In the genomic region with DNA sequence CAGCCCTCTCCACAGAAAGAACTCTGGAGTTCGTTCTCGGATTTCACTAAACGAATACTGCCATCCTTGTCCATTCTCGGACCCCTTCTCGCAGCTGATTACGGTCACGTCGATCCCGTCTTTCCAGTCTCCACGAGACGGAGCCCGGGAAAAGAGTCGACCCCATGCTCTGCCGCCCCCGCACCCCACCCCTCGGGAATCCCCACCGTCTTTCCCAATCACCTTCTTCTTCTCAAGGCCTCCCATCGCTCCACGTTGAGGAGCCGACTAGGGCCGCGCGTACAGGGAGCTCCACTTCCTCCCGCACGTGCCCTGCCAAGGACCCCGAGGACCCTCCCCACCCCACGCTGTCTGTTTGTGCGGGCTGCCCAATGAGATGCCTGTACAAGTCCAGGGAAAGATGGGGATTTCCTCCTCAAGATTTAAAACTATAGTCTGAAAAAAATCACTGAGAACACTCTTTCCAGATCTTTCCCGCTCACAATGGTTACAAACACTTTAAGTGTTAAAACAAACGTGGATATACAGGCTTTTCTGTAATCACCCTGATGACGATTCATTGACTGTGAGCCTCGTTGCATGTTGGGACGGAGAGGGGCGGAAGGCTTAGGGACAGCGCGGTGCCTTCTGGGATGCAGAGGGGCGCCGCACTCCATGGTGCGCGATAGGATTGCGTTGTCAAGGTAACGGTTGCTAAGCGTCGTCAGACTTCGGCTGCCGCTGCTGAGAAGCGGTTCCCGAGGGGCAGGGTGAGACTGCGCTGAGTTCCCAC, we compare ENCODE assay signal across 1 cellular context.
TF ChIP-seq lines count a peak whose summit lies in the region.

A gene (minus strand): TSS at position 323 of the 772 bp plus-strand sequence. CDS start 77 bp downstream, at position 246.

TF ChIP-seq in HepG2, 621 proteins besides CTCF, POLR2A, EP300 and RAD21 (continued from another document and continues in another):
- TF ChIP-seq, protein P1, sequence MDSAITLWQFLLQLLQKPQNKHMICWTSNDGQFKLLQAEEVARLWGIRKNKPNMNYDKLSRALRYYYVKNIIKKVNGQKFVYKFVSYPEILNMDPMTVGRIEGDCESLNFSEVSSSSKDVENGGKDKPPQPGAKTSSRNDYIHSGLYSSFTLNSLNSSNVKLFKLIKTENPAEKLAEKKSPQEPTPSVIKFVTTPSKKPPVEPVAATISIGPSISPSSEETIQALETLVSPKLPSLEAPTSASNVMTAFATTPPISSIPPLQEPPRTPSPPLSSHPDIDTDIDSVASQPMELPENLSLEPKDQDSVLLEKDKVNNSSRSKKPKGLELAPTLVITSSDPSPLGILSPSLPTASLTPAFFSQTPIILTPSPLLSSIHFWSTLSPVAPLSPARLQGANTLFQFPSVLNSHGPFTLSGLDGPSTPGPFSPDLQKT (CRISPR knock-in tag; IDR thresholded peaks at IDR 0.05; ENCODE audit: borderline replicate concordance) = no peak
- no peak for TF ChIP-seq FOXP1 (IDR thresholded peaks at IDR 0.05)
- no peak for TF ChIP-seq FOXP1 (CRISPR knock-in tag; IDR thresholded peaks at IDR 0.05)
- TF ChIP-seq, protein P2, sequence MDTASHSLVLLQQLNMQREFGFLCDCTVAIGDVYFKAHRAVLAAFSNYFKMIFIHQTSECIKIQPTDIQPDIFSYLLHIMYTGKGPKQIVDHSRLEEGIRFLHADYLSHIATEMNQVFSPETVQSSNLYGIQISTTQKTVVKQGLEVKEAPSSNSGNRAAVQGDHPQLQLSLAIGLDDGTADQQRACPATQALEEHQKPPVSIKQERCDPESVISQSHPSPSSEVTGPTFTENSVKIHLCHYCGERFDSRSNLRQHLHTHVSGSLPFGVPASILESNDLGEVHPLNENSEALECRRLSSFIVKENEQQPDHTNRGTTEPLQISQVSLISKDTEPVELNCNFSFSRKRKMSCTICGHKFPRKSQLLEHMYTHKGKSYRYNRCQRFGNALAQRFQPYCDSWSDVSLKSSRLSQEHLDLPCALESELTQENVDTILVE (CRISPR knock-in tag; IDR thresholded peaks at IDR 0.05) = no peak
- peak; percentile 100 for TF ChIP-seq RBM22 (optimal IDR thresholded peaks at IDR 0.05; ENCODE audit: low read length)
- TF ChIP-seq MZF1 (CRISPR knock-in tag; IDR thresholded peaks at IDR 0.05; ENCODE audit: borderline replicate concordance) = no peak
- TF ChIP-seq, protein P3, sequence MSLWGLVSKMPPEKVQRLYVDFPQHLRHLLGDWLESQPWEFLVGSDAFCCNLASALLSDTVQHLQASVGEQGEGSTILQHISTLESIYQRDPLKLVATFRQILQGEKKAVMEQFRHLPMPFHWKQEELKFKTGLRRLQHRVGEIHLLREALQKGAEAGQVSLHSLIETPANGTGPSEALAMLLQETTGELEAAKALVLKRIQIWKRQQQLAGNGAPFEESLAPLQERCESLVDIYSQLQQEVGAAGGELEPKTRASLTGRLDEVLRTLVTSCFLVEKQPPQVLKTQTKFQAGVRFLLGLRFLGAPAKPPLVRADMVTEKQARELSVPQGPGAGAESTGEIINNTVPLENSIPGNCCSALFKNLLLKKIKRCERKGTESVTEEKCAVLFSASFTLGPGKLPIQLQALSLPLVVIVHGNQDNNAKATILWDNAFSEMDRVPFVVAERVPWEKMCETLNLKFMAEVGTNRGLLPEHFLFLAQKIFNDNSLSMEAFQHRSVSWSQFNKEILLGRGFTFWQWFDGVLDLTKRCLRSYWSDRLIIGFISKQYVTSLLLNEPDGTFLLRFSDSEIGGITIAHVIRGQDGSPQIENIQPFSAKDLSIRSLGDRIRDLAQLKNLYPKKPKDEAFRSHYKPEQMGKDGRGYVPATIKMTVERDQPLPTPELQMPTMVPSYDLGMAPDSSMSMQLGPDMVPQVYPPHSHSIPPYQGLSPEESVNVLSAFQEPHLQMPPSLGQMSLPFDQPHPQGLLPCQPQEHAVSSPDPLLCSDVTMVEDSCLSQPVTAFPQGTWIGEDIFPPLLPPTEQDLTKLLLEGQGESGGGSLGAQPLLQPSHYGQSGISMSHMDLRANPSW (CRISPR knock-in tag; IDR thresholded peaks at IDR 0.05; ENCODE audit: borderline replicate concordance) = 0 out of 2 replicates have a peak, but pooled peaks have one; percentile 65
- TF ChIP-seq, protein P4, sequence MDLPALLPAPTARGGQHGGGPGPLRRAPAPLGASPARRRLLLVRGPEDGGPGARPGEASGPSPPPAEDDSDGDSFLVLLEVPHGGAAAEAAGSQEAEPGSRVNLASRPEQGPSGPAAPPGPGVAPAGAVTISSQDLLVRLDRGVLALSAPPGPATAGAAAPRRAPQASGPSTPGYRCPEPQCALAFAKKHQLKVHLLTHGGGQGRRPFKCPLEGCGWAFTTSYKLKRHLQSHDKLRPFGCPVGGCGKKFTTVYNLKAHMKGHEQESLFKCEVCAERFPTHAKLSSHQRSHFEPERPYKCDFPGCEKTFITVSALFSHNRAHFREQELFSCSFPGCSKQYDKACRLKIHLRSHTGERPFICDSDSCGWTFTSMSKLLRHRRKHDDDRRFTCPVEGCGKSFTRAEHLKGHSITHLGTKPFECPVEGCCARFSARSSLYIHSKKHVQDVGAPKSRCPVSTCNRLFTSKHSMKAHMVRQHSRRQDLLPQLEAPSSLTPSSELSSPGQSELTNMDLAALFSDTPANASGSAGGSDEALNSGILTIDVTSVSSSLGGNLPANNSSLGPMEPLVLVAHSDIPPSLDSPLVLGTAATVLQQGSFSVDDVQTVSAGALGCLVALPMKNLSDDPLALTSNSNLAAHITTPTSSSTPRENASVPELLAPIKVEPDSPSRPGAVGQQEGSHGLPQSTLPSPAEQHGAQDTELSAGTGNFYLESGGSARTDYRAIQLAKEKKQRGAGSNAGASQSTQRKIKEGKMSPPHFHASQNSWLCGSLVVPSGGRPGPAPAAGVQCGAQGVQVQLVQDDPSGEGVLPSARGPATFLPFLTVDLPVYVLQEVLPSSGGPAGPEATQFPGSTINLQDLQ (CRISPR knock-in tag; IDR thresholded peaks at IDR 0.05) = no peak
- TF ChIP-seq, protein P5, sequence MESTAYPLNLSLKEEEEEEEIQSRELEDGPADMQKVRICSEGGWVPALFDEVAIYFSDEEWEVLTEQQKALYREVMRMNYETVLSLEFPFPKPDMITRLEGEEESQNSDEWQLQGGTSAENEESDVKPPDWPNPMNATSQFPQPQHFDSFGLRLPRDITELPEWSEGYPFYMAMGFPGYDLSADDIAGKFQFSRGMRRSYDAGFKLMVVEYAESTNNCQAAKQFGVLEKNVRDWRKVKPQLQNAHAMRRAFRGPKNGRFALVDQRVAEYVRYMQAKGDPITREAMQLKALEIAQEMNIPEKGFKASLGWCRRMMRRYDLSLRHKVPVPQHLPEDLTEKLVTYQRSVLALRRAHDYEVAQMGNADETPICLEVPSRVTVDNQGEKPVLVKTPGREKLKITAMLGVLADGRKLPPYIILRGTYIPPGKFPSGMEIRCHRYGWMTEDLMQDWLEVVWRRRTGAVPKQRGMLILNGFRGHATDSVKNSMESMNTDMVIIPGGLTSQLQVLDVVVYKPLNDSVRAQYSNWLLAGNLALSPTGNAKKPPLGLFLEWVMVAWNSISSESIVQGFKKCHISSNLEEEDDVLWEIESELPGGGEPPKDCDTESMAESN (CRISPR knock-in tag; conservative IDR thresholded peaks at IDR 0.05) = 0 out of 2 replicates have a peak, but pooled peaks have one; percentile 15
- no peak for TF ChIP-seq HIVEP1 (CRISPR knock-in tag; IDR thresholded peaks at IDR 0.05)
- TF ChIP-seq ZBTB38 (CRISPR knock-in tag; IDR thresholded peaks at IDR 0.05) = no peak
- TF ChIP-seq, protein P6, sequence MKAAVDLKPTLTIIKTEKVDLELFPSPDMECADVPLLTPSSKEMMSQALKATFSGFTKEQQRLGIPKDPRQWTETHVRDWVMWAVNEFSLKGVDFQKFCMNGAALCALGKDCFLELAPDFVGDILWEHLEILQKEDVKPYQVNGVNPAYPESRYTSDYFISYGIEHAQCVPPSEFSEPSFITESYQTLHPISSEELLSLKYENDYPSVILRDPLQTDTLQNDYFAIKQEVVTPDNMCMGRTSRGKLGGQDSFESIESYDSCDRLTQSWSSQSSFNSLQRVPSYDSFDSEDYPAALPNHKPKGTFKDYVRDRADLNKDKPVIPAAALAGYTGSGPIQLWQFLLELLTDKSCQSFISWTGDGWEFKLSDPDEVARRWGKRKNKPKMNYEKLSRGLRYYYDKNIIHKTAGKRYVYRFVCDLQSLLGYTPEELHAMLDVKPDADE (CRISPR knock-in tag; IDR thresholded peaks at IDR 0.05) = no peak
- no peak for TF ChIP-seq JUND (CRISPR knock-in tag; IDR thresholded peaks at IDR 0.05)
- no peak for TF ChIP-seq ZNF616 (CRISPR knock-in tag; IDR thresholded peaks at IDR 0.05; ENCODE audit: low read depth)
- no peak for TF ChIP-seq BRD4 (CRISPR knock-in tag; IDR thresholded peaks at IDR 0.05)
- TF ChIP-seq IKZF1 (IDR thresholded peaks at IDR 0.05) = no peak
- TF ChIP-seq ZNF124 (CRISPR knock-in tag; IDR thresholded peaks at IDR 0.05) = no peak; the same call in 1 of the 2 replicates
- TF ChIP-seq, protein P7, sequence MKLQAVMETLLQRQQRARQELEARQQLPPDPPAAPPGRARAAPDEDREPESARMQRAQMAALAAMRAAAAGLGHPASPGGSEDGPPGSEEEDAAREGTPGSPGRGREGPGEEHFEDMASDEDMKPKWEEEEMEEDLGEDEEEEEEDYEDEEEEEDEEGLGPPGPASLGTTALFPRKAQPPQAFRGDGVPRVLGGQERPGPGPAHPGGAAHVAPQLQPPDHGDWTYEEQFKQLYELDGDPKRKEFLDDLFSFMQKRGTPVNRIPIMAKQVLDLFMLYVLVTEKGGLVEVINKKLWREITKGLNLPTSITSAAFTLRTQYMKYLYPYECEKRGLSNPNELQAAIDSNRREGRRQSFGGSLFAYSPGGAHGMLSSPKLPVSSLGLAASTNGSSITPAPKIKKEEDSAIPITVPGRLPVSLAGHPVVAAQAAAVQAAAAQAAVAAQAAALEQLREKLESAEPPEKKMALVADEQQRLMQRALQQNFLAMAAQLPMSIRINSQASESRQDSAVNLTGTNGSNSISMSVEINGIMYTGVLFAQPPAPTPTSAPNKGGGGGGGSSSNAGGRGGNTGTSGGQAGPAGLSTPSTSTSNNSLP (IDR thresholded peaks at IDR 0.05; ENCODE audit: low read depth, low read length) = peak; percentile 90
- no peak for TF ChIP-seq ZNF772 (CRISPR knock-in tag; IDR thresholded peaks at IDR 0.05)
- no peak for TF ChIP-seq SRSF4 (IDR thresholded peaks at IDR 0.05; ENCODE audit: low read depth, low read length, poor library complexity, severe bottlenecking)
- TF ChIP-seq PTBP1 (IDR thresholded peaks at IDR 0.05; ENCODE audit: low read depth, low read length, poor library complexity, severe bottlenecking) = no peak
- TF ChIP-seq CHD2 (IDR thresholded peaks at IDR 0.05; ENCODE audit: low read depth, low read length) = no peak
- no peak for TF ChIP-seq HNRNPK (IDR thresholded peaks at IDR 0.05; ENCODE audit: low read depth, low read length, poor library complexity, severe bottlenecking)
- TF ChIP-seq HMGA1 (CRISPR knock-in tag; conservative IDR thresholded peaks at IDR 0.05) = no peak
- TF ChIP-seq, protein P8, sequence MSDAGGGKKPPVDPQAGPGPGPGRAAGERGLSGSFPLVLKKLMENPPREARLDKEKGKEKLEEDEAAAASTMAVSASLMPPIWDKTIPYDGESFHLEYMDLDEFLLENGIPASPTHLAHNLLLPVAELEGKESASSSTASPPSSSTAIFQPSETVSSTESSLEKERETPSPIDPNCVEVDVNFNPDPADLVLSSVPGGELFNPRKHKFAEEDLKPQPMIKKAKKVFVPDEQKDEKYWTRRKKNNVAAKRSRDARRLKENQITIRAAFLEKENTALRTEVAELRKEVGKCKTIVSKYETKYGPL (CRISPR knock-in tag; IDR thresholded peaks at IDR 0.05) = no peak
- peak; percentile 9; the same call in 1 of the 2 replicates for TF ChIP-seq TBX3 (IDR thresholded peaks at IDR 0.05; ENCODE audit: borderline replicate concordance)
- no peak for TF ChIP-seq HNF4G (IDR thresholded peaks at IDR 0.05; ENCODE audit: borderline replicate concordance, low read depth, low read length)
- TF ChIP-seq HNF4G (CRISPR knock-in tag; IDR thresholded peaks at IDR 0.05; ENCODE audit: borderline replicate concordance, low read depth) = no peak
- TF ChIP-seq YY1 (IDR thresholded peaks at IDR 0.05; ENCODE audit: insufficient read depth, insufficient replicate concordance, low read depth, low read length) = peak; percentile 77
- peak; percentile 62 for TF ChIP-seq FOXK2 (IDR thresholded peaks at IDR 0.05)
- TF ChIP-seq, protein P9, sequence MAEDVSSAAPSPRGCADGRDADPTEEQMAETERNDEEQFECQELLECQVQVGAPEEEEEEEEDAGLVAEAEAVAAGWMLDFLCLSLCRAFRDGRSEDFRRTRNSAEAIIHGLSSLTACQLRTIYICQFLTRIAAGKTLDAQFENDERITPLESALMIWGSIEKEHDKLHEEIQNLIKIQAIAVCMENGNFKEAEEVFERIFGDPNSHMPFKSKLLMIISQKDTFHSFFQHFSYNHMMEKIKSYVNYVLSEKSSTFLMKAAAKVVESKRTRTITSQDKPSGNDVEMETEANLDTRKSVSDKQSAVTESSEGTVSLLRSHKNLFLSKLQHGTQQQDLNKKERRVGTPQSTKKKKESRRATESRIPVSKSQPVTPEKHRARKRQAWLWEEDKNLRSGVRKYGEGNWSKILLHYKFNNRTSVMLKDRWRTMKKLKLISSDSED (CRISPR knock-in tag; IDR thresholded peaks at IDR 0.05) = no peak
- TF ChIP-seq, protein P10, sequence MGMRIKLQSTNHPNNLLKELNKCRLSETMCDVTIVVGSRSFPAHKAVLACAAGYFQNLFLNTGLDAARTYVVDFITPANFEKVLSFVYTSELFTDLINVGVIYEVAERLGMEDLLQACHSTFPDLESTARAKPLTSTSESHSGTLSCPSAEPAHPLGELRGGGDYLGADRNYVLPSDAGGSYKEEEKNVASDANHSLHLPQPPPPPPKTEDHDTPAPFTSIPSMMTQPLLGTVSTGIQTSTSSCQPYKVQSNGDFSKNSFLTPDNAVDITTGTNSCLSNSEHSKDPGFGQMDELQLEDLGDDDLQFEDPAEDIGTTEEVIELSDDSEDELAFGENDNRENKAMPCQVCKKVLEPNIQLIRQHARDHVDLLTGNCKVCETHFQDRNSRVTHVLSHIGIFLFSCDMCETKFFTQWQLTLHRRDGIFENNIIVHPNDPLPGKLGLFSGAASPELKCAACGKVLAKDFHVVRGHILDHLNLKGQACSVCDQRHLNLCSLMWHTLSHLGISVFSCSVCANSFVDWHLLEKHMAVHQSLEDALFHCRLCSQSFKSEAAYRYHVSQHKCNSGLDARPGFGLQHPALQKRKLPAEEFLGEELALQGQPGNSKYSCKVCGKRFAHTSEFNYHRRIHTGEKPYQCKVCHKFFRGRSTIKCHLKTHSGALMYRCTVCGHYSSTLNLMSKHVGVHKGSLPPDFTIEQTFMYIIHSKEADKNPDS (CRISPR knock-in tag; IDR thresholded peaks at IDR 0.05) = no peak
- TF ChIP-seq RBFOX2 (IDR thresholded peaks at IDR 0.05; ENCODE audit: low read depth, low read length) = peak; percentile 61
- no peak for TF ChIP-seq ETV6 (CRISPR knock-in tag; conservative IDR thresholded peaks at IDR 0.05)
- TF ChIP-seq, protein P11, sequence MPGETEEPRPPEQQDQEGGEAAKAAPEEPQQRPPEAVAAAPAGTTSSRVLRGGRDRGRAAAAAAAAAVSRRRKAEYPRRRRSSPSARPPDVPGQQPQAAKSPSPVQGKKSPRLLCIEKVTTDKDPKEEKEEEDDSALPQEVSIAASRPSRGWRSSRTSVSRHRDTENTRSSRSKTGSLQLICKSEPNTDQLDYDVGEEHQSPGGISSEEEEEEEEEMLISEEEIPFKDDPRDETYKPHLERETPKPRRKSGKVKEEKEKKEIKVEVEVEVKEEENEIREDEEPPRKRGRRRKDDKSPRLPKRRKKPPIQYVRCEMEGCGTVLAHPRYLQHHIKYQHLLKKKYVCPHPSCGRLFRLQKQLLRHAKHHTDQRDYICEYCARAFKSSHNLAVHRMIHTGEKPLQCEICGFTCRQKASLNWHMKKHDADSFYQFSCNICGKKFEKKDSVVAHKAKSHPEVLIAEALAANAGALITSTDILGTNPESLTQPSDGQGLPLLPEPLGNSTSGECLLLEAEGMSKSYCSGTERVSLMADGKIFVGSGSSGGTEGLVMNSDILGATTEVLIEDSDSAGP (CRISPR knock-in tag; IDR thresholded peaks at IDR 0.05; ENCODE audit: borderline replicate concordance) = peak; percentile 65; the same call in 1 of the 2 replicates
- TF ChIP-seq ZNF75D (CRISPR knock-in tag; IDR thresholded peaks at IDR 0.05; ENCODE audit: borderline replicate concordance) = no peak
- TF ChIP-seq ATF1 (CRISPR knock-in tag; IDR thresholded peaks at IDR 0.05) = peak; percentile 98
- TF ChIP-seq SPEN (CRISPR knock-in tag; IDR thresholded peaks at IDR 0.05; ENCODE audit: low read depth) = peak; percentile 82
